Comparison of ENCODE assay signal across 1 cellular context in genomic region chr20:17859002-17859615, GRCh38.
TF ChIP-seq lines count a peak whose summit lies in the region.

No MANE protein-coding gene starts in this region.

TF ChIP-seq in GM23338, 12 proteins besides CTCF, POLR2A, EP300 and RAD21 (continued from another document):
- TF ChIP-seq, protein P1, sequence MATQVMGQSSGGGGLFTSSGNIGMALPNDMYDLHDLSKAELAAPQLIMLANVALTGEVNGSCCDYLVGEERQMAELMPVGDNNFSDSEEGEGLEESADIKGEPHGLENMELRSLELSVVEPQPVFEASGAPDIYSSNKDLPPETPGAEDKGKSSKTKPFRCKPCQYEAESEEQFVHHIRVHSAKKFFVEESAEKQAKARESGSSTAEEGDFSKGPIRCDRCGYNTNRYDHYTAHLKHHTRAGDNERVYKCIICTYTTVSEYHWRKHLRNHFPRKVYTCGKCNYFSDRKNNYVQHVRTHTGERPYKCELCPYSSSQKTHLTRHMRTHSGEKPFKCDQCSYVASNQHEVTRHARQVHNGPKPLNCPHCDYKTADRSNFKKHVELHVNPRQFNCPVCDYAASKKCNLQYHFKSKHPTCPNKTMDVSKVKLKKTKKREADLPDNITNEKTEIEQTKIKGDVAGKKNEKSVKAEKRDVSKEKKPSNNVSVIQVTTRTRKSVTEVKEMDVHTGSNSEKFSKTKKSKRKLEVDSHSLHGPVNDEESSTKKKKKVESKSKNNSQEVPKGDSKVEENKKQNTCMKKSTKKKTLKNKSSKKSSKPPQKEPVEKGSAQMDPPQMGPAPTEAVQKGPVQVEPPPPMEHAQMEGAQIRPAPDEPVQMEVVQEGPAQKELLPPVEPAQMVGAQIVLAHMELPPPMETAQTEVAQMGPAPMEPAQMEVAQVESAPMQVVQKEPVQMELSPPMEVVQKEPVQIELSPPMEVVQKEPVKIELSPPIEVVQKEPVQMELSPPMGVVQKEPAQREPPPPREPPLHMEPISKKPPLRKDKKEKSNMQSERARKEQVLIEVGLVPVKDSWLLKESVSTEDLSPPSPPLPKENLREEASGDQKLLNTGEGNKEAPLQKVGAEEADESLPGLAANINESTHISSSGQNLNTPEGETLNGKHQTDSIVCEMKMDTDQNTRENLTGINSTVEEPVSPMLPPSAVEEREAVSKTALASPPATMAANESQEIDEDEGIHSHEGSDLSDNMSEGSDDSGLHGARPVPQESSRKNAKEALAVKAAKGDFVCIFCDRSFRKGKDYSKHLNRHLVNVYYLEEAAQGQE (IDR thresholded peaks at IDR 0.05; ENCODE audit: unreplicated experiment), result no peak
- TF ChIP-seq ZNF331 (CRISPR knock-in tag; IDR thresholded peaks at IDR 0.05; ENCODE audit: low read depth), result no peak
